In genomic region chr2:102523647-102524046, GRCh38 we compare ENCODE assay signal across 14 cellular contexts.
"Had no signal": no experiment of that assay in that cellular context is flagged by ENCODE, and none has a peak within 500 bp of the region (broad histone marks: within the 10 kb centered on the region; RNA-seq: fewer than 3 reads in every experiment).

No MANE protein-coding gene starts in this region.

- ATAC-seq: left lobe of liver, pancreas, right cardiac atrium had no signal

- DNase-seq: effector memory CD4-positive, alpha-beta T cell; foreskin melanocyte; head of caudate nucleus; kidney glomerular epithelial cell; occipital lobe; pancreas; right cardiac atrium; stimulated activated CD4-positive, alpha-beta T cell treated with anti-CD3 and anti-CD28 coated beads, Interleukin-2, amount 100 ng/mL, for 48 hours; stimulated activated naive CD4-positive, alpha-beta T cell treated with Interleukin-2 at 50 U/mL for 16 hours; thyroid gland had no signal

- H3K4me3 ChIP-seq: hepatocyte, pancreas, smooth muscle cell, suprapubic skin, thyroid gland had no signal
